ENCODE assay signal across 13 cellular contexts in genomic region chr15:57698243-57698642, GRCh38. TPM values are rescaled to one million over a fixed set of nuclear protein-coding genes. Genes with fewer than 3 reads are reported as not detected.
DNase-seq lines count a peak whose midpoint lies in the region; TF ChIP-seq lines count a peak whose summit lies in the region.
"Had no signal": no experiment of that assay in that cellular context is flagged by ENCODE, and none has a peak within 500 bp of the region (broad histone marks: within the 10 kb centered on the region; RNA-seq: fewer than 3 reads in every experiment).

No MANE protein-coding gene starts in this region.

- no peak overlapping the region for H2BK5ac ChIP-seq in mesenchymal stem cell (ENCODE audit: low read depth, low read length, poor library complexity, severe bottlenecking)

- TF ChIP-seq CTCF in ascending aorta (IDR thresholded peaks at IDR 0.05) (no peak), tibial artery (IDR thresholded peaks at IDR 0.05) (no peak)

- H3K9ac ChIP-seq in mesenchymal stem cell (ENCODE audit: low read length) = no peak overlapping the region

- H3K23ac ChIP-seq in mesenchymal stem cell (ENCODE audit: low read length in 2 of 2) = no peak overlapping the region

- DNase-seq in NCI-H510A treated with DMSO at 0.1 percent for 48 hours (lab: John Stamatoyannopoulos, UW) = peak; percentile 16
- DNase-seq in NCI-H510A (lab: John Stamatoyannopoulos, UW) = no peak
- peak; percentile 8 for DNase-seq in NCI-H69 (lab: John Stamatoyannopoulos, UW)
- no peak for DNase-seq in ascending aorta (ENCODE audit: low spot score in 2 of 2)
- DNase-seq in tibial artery = no peak
- no peak for DNase-seq in mesenchymal stem cell
- no peak for DNase-seq in activated T-cell treated with anti-CD3 and anti-CD28 coated beads for 4 hours
- DNase-seq in SW480 (ENCODE audit: low spot score) = no peak
- DNase-seq: C1 segment of cervical spinal cord; CD4-positive, alpha-beta memory T cell; DND-41; GDM1 had no signal

- no peak overlapping the region for H3K4ac ChIP-seq in mesenchymal stem cell (ENCODE audit: low read depth in 1 of 2, low read length in 2 of 2)

- intact Hi-C loops in ascending aorta (cut with DNase I) = loop anchor here (10.0 kb wide), 2 partner anchors 783 to 1617 kb away; partner anchors contain the start of gene TCF12
- intact Hi-C loops in tibial artery (cut with DNase I; ENCODE audit: low total_unique reads) = no loop called here

- H3K27ac ChIP-seq in ascending aorta (peak overlapping the region; percentile 77 to 85), tibial artery (peak overlapping the region; percentile 76), mesenchymal stem cell (ENCODE audit: low read length, poor library complexity, severe bottlenecking) (no peak overlapping the region)

- H3K4me2 ChIP-seq in mesenchymal stem cell (ENCODE audit: low read length, poor library complexity, severe bottlenecking) = no peak overlapping the region

- no peak overlapping the region for H2BK120ac ChIP-seq in mesenchymal stem cell (ENCODE audit: low read depth, low read length)

- H2AK5ac ChIP-seq in mesenchymal stem cell (ENCODE audit: low read length, severe bottlenecking) = no peak overlapping the region

- no peak overlapping the region for H4K8ac ChIP-seq in mesenchymal stem cell (ENCODE audit: low read length)

- no peak overlapping the region for H2BK12ac ChIP-seq in mesenchymal stem cell (ENCODE audit: low read length in 2 of 2)

- H3K18ac ChIP-seq in mesenchymal stem cell (ENCODE audit: low read depth in 1 of 2, low read length in 2 of 2) = no peak overlapping the region

- no peak overlapping the region for H3K14ac ChIP-seq in mesenchymal stem cell (ENCODE audit: low read length in 2 of 2)

- H3K4me3 ChIP-seq in ascending aorta (no peak overlapping the region), tibial artery (no peak overlapping the region), mesenchymal stem cell (ENCODE audit: insufficient read depth in 1 of 2, low read depth in 1 of 2, low read length in 2 of 2) (no peak overlapping the region)
- H3K4me3 ChIP-seq: HAP-1 had no signal

- H4K91ac ChIP-seq in mesenchymal stem cell (ENCODE audit: low read length) = no peak overlapping the region

- H3K36me3 ChIP-seq in ascending aorta (no peaks in the 10 kb centered on the region), tibial artery (no peaks in the 10 kb centered on the region), mesenchymal stem cell (ENCODE audit: control insufficient read depth in 1 of 2, insufficient read depth in 2 of 2, low read depth in 1 of 2, low read length in 2 of 2) (no peaks in the 10 kb centered on the region)
- H3K36me3 ChIP-seq: HAP-1 had no signal

- H2AFZ ChIP-seq in mesenchymal stem cell (ENCODE audit: low read depth, low read length) = no peak overlapping the region

- no peaks in the 10 kb centered on the region for H3K79me1 ChIP-seq in mesenchymal stem cell (replicated peaks; ENCODE audit: low read length, poor library complexity, severe bottlenecking)

- H3K27me3 ChIP-seq in ascending aorta (no peaks in the 10 kb centered on the region), tibial artery (no peaks in the 10 kb centered on the region), mesenchymal stem cell (ENCODE audit: control insufficient read depth in 1 of 2, insufficient read depth in 1 of 2, low read length in 2 of 2) (no peaks in the 10 kb centered on the region)

- peaks cover 0 to 31% of the 10 kb centered on the region in 2 donors for H3K4me1 ChIP-seq in ascending aorta
- peaks cover 0 to 57% (median 4%) of the 10 kb centered on the region in 4 donors for H3K4me1 ChIP-seq in tibial artery
- no peaks in the 10 kb centered on the region for H3K4me1 ChIP-seq in mesenchymal stem cell (ENCODE audit: control insufficient read depth, insufficient read depth, low read depth, low read length)
- H3K4me1 ChIP-seq: HAP-1 had no signal

- H3K9me3 ChIP-seq in ascending aorta (no peaks in the 10 kb centered on the region), tibial artery (no peaks in the 10 kb centered on the region), mesenchymal stem cell (ENCODE audit: control insufficient read depth, low read length) (no peaks in the 10 kb centered on the region)
- H3K9me3 ChIP-seq: HAP-1 had no signal

- no peak overlapping the region for H2BK15ac ChIP-seq in mesenchymal stem cell (ENCODE audit: low read depth, poor library complexity, severe bottlenecking)

RNA-seq across cellular contexts. Expression of gene POLR2M, which starts 8.3 kb away (rescaled TPM):
- total RNA-seq in ascending aorta = 24.9 TPM
- 138 TPM for polyA plus RNA-seq in mesenchymal stem cell (2013, experiment 1 of 2)
- 131 TPM for polyA plus RNA-seq in mesenchymal stem cell (2013, experiment 2 of 2)

Comparison
In these comparisons a context has a peak if more than half of its experiments do, and no peak if none do; other contexts are left out.
1. DNase-seq: peak in NCI-H510A treated with DMSO at 0.1 percent for 48 hours (single experiment) and NCI-H69 (single experiment); none in NCI-H510A (single experiment), ascending aorta (0 of 2), tibial artery (0 of 2), mesenchymal stem cell (single experiment), activated T-cell treated with anti-CD3 and anti-CD28 coated beads for 4 hours (single experiment) and SW480 (single experiment).